In genomic region chr17:82734987-82735866, GRCh38 we compare ENCODE assay signal across 8 cellular contexts. TPM values are rescaled to one million over a fixed set of nuclear protein-coding genes. Genes with fewer than 3 reads are reported as not detected.
DNase-seq lines count a peak whose midpoint lies in the region; ATAC-seq and TF ChIP-seq lines count a peak whose summit lies in the region.

Gene FN3K, plus strand, starts transcription at chr17:82735615. Its CDS starts 22 bp downstream, at chr17:82735637.

- peaks cover 0 to 9% of the 10 kb centered on the region in 2 donors for H3K4me1 ChIP-seq in ascending aorta

- peak; percentile 70 for ATAC-seq in activated CD4-positive, alpha-beta T cell treated with anti-CD3 and anti-CD28 coated beads for 36 hours
- ATAC-seq in left cardiac atrium (peak; percentile 81 to 82), omental fat pad (ENCODE audit: low FRiP score) (peak; percentile 77), HG03565 (IDR thresholded peaks at IDR 0.05; ENCODE audit: unreplicated experiment) (no peak), HG03378 (IDR thresholded peaks at IDR 0.05; ENCODE audit: unreplicated experiment) (no peak)

- POLR2A ChIA-PET in activated CD4-positive, alpha-beta T cell treated with anti-CD3 and anti-CD28 coated beads for 36 hours (lab: Charles Lee), result no interaction called here

- CTCF ChIA-PET in activated CD4-positive, alpha-beta T cell treated with anti-CD3 and anti-CD28 coated beads for 36 hours (lab: Charles Lee), result interaction anchor here (0.6 kb wide), 1 partner anchor 10 kb away, joined by 4 read pairs; no protein-coding TSS in a partner anchor

- H3K9me3 ChIP-seq in ascending aorta, result no peaks in the 10 kb centered on the region

- H3K36me3 ChIP-seq in ascending aorta, result peaks cover 12 to 13% of the 10 kb centered on the region in 2 donors

- peak within 1 kb of the TSS; percentile 86 to 90 for H3K27ac ChIP-seq in ascending aorta

- no peaks in the 10 kb centered on the region for H3K27me3 ChIP-seq in ascending aorta

- TF ChIP-seq CTCF in ascending aorta (IDR thresholded peaks at IDR 0.05), result no peak
- TF ChIP-seq CTCF in omental fat pad (IDR thresholded peaks at IDR 0.05), result no peak

- H3K4me3 Mint-ChIP-seq in activated CD4-positive, alpha-beta T cell treated with anti-CD3 and anti-CD28 coated beads for 36 hours, result peak within 1 kb of the TSS; percentile 49

- H3K9me3 Mint-ChIP-seq in activated CD4-positive, alpha-beta T cell treated with anti-CD3 and anti-CD28 coated beads for 36 hours (ENCODE audit: low read depth), result peaks cover 6% of the 10 kb centered on the region

- H3K36me3 Mint-ChIP-seq in activated CD4-positive, alpha-beta T cell treated with anti-CD3 and anti-CD28 coated beads for 36 hours (ENCODE audit: low read depth), result peaks cover 24% of the 10 kb centered on the region

- H3K27ac Mint-ChIP-seq in activated CD4-positive, alpha-beta T cell treated with anti-CD3 and anti-CD28 coated beads for 36 hours, result peak within 1 kb of the TSS; percentile 25

- H3K4me3 ChIP-seq in ascending aorta, result peak within 1 kb of the TSS; percentile 67 to 100

- H3K27me3 Mint-ChIP-seq in activated CD4-positive, alpha-beta T cell treated with anti-CD3 and anti-CD28 coated beads for 36 hours, result no peaks in the 10 kb centered on the region

- DNase-seq in activated CD4-positive, alpha-beta T cell treated with anti-CD3 and anti-CD28 coated beads for 36 hours, result peak; percentile 49
- no peak for DNase-seq in activated CD4-positive, alpha-beta T cell treated with anti-CD3 and anti-CD28 coated beads for 4 hours
- DNase-seq in NOMO-1 treated with dmso at 0.1 percent for 144 hours (lab: John Stamatoyannopoulos, UW; ENCODE audit: unreplicated experiment), result peak; percentile 29
- peak; percentile 27 to 84 for DNase-seq in ascending aorta (ENCODE audit: low spot score in 2 of 2)
- DNase-seq in left cardiac atrium, result peak; percentile 79
- DNase-seq in omental fat pad (ENCODE audit: low spot score), result no peak

- H3K4me1 Mint-ChIP-seq in activated CD4-positive, alpha-beta T cell treated with anti-CD3 and anti-CD28 coated beads for 36 hours, result peaks cover 2% of the 10 kb centered on the region

- intact Hi-C loops in activated CD4-positive, alpha-beta T cell treated with anti-CD3 and anti-CD28 coated beads for 36 hours (cut with DNase I, micrococcal nuclease), result loop anchor here in 1 of 2 experiments (2.0 kb wide), 1 partner anchor 16 kb away; no protein-coding TSS in a partner anchor
- intact Hi-C loops in ascending aorta (cut with DNase I) (no loop called here), left cardiac atrium (cut with DNase I) (no loop called here)

RNA-seq across cellular contexts. Expression of gene FN3K, which starts in this region (rescaled TPM):
- 1 to 10 TPM; 2.1 TPM for total RNA-seq in activated CD4-positive, alpha-beta T cell treated with anti-CD3 and anti-CD28 coated beads for 36 hours
- 10.5 TPM for total RNA-seq in ascending aorta
- total RNA-seq in left cardiac atrium, result 10 to 100 TPM; 49.9 to 62.9 TPM
- total RNA-seq in omental fat pad, result 10 to 100 TPM in 1 of 4 donors, 1 to 10 TPM in 3; 2.8 to 13.0 (median 7.5) TPM

Comparison
In these comparisons a context has a peak if more than half of its experiments do, and no peak if none do; other contexts are left out.
1. DNase-seq: peak in activated CD4-positive, alpha-beta T cell treated with anti-CD3 and anti-CD28 coated beads for 36 hours (single experiment), NOMO-1 treated with dmso at 0.1 percent for 144 hours (single experiment), ascending aorta (2 of 2) and left cardiac atrium (single experiment); none in activated CD4-positive, alpha-beta T cell treated with anti-CD3 and anti-CD28 coated beads for 4 hours (0 of 2) and omental fat pad (single experiment).
2. ATAC-seq: peak in activated CD4-positive, alpha-beta T cell treated with anti-CD3 and anti-CD28 coated beads for 36 hours (single experiment), left cardiac atrium (2 of 2) and omental fat pad (single experiment); none in HG03565 (single experiment) and HG03378 (single experiment).